7 cellular contexts compared by ENCODE assay signal in genomic region chr4:6907658-6908191, GRCh38. TPM values are rescaled to one million over a fixed set of nuclear protein-coding genes. Genes with fewer than 3 reads are reported as not detected.
A peak's percentile ranks its signal among the peaks of the same experiment; 100 is the strongest.
DNase-seq lines count a peak whose midpoint lies in the region; ATAC-seq and TF ChIP-seq lines count a peak whose summit lies in the region.

No MANE protein-coding gene starts in this region.

- H4K20me1 ChIP-seq in Loucy (ENCODE audit: insufficient read depth, low read length, poor library complexity, severe bottlenecking) (peaks cover 13% of the 10 kb centered on the region), neural cell (ENCODE audit: insufficient read depth) (no peaks in the 10 kb centered on the region)

- H3K36me3 ChIP-seq in Loucy (ENCODE audit: insufficient read depth, low read length): no peaks in the 10 kb centered on the region
- H3K36me3 ChIP-seq in duodenal mucosa (ENCODE audit: control insufficient read depth in 1 of 2, insufficient read depth in 2 of 2, low read length in 2 of 2): no peaks in the 10 kb centered on the region
- H3K36me3 ChIP-seq in neural cell (ENCODE audit: insufficient read depth, low read length): no peaks in the 10 kb centered on the region

- no peak for TF ChIP-seq EP300 in neural cell (conservative IDR thresholded peaks at IDR 0.05; ENCODE audit: poor library complexity, severe bottlenecking)

- H3K4me2 ChIP-seq in Loucy (ENCODE audit: low read depth, low read length, poor library complexity, severe bottlenecking): no peak overlapping the region
- no peak overlapping the region for H3K4me2 ChIP-seq in neural cell (ENCODE audit: low read length)

- no peak for ATAC-seq in sciatic nerve

- H3K27me3 ChIP-seq in Loucy (ENCODE audit: insufficient read depth, low read length, poor library complexity, severe bottlenecking) (no peaks in the 10 kb centered on the region), duodenal mucosa (ENCODE audit: control insufficient read depth in 1 of 2, insufficient read depth in 2 of 2, low read length in 2 of 2) (no peaks in the 10 kb centered on the region), neural cell (ENCODE audit: insufficient read depth, low read depth, low read length) (no peaks in the 10 kb centered on the region)

- DNase-seq in ELF-1 (ENCODE audit: low read depth, low spot score) (peak; percentile 57), amniotic stem cell (lab: John Stamatoyannopoulos, UW) (no peak), RPMI8226 (no peak), sciatic nerve (ENCODE audit: low spot score) (no peak)

- no peak overlapping the region for H3K9ac ChIP-seq in Loucy (ENCODE audit: low read depth, low read length, poor library complexity, severe bottlenecking)
- no peak overlapping the region for H3K9ac ChIP-seq in duodenal mucosa (ENCODE audit: low read depth in 1 of 2, low read length in 2 of 2)
- H3K9ac ChIP-seq in neural cell (ENCODE audit: low read length): no peak overlapping the region

- H3K79me2 ChIP-seq in Loucy (ENCODE audit: insufficient read depth, low read length) (peaks cover 21% of the 10 kb centered on the region; the same call in 1 of the 2 replicates), neural cell (replicated peaks; ENCODE audit: insufficient read depth, low read length) (peaks cover 9% of the 10 kb centered on the region)

- intact Hi-C loops in sciatic nerve (cut with DNase I): loop anchor here (10.0 kb wide), 1 partner anchor 167 kb away; no protein-coding TSS in a partner anchor

- no peak overlapping the region for H3K27ac ChIP-seq in duodenal mucosa (ENCODE audit: low read depth, low read length)
- no peak overlapping the region for H3K27ac ChIP-seq in neural cell (ENCODE audit: low read length)

- H3K9me2 ChIP-seq in Loucy (replicated peaks; ENCODE audit: low read depth, low read length) (no peaks in the 10 kb centered on the region), neural cell (ENCODE audit: insufficient read depth, low read length) (no peaks in the 10 kb centered on the region)

- H2AFZ ChIP-seq in Loucy (ENCODE audit: low read length) (no peak overlapping the region), neural cell (ENCODE audit: low read depth, low read length) (no peak overlapping the region)

- H3K4me3 ChIP-seq in Loucy (ENCODE audit: low read length, poor library complexity, severe bottlenecking): no peak overlapping the region
- H3K4me3 ChIP-seq in duodenal mucosa (ENCODE audit: low read depth in 1 of 2, low read length in 2 of 2): peak overlapping the region; percentile 43 to 44
- no peak overlapping the region for H3K4me3 ChIP-seq in neural cell (ENCODE audit: low read length)

- H3F3A ChIP-seq in Loucy (ENCODE audit: low read depth): no peaks in the 10 kb centered on the region
- no peaks in the 10 kb centered on the region for H3F3A ChIP-seq in neural cell (ENCODE audit: insufficient read depth, low read length, poor library complexity, severe bottlenecking)

- TF ChIP-seq CTCF in Loucy (conservative IDR thresholded peaks at IDR 0.05; ENCODE audit: low read length): peak; percentile 40
- TF ChIP-seq CTCF in neural cell (IDR thresholded peaks at IDR 0.05; ENCODE audit: poor library complexity, severe bottlenecking): peak; percentile 55

- H3K9me3 ChIP-seq in Loucy (ENCODE audit: insufficient read depth, low read depth, low read length): no peaks in the 10 kb centered on the region
- no peaks in the 10 kb centered on the region for H3K9me3 ChIP-seq in duodenal mucosa (ENCODE audit: control insufficient read depth in 1 of 2, low read length in 2 of 2)
- no peaks in the 10 kb centered on the region for H3K9me3 ChIP-seq in neural cell (ENCODE audit: low read length)

- peak; percentile 39 for TF ChIP-seq RAD21 in neural cell (conservative IDR thresholded peaks at IDR 0.05)

- peaks cover 23% of the 10 kb centered on the region for H3K4me1 ChIP-seq in Loucy (ENCODE audit: insufficient read depth, low read length, poor library complexity, severe bottlenecking)
- H3K4me1 ChIP-seq in duodenal mucosa (ENCODE audit: control insufficient read depth in 1 of 2, insufficient read depth in 2 of 2, low read length in 2 of 2): peaks cover 26 to 27% of the 10 kb centered on the region in 2 donors

TF ChIP-seq in neural cell, 6 proteins besides CTCF, POLR2A, EP300 and RAD21:
- TF ChIP-seq SMC3 (conservative IDR thresholded peaks at IDR 0.05; ENCODE audit: poor library complexity): peak; percentile 41
- no peak for TF ChIP-seq MXI1 (conservative IDR thresholded peaks at IDR 0.05; ENCODE audit: poor library complexity, severe bottlenecking)
TF ChIP-seq in neural cell: peak in this region for 1.

RNA-seq across cellular contexts. Expression of gene TBC1D14, which starts 1.9 kb away (rescaled TPM):
- polyA plus RNA-seq in neural cell: 125 and 133 TPM in 2 replicates
- 172 and 178 TPM in 2 replicates for polyA minus RNA-seq in neural cell
- 68.2 TPM for total RNA-seq in sciatic nerve

Comparison
In these comparisons a context has a peak if more than half of its experiments do, and no peak if none do; other contexts are left out.
1. H3K4me3 ChIP-seq: peak in duodenal mucosa (2 of 2); none in Loucy (single experiment) and neural cell (single experiment).